1 cellular context compared by ENCODE assay signal in the genomic region with DNA sequence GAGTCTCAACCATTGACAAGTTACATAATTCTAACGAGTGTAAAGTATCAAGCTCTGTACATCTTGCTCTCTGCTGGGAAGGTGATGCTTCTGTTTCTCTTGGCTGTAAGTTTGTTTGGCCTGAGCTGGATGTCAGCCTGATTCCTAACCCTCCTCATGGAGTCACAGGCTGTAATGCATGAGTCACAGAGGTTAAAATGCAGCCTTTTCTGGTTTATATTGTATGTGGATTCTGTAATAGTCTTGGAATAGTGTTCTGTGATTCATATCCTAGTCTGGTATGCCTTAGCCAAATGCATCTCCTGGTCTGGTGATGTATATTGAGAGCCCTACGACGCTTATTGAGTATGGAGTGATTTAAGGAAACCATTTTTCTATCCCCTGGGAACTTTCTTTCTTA.
TF ChIP-seq lines count a peak whose summit lies in the region.

No MANE protein-coding gene starts in this region.

TF ChIP-seq in A549, 52 proteins besides CTCF, POLR2A, EP300 and RAD21 (continued from another document):
- TF ChIP-seq, protein P1, sequence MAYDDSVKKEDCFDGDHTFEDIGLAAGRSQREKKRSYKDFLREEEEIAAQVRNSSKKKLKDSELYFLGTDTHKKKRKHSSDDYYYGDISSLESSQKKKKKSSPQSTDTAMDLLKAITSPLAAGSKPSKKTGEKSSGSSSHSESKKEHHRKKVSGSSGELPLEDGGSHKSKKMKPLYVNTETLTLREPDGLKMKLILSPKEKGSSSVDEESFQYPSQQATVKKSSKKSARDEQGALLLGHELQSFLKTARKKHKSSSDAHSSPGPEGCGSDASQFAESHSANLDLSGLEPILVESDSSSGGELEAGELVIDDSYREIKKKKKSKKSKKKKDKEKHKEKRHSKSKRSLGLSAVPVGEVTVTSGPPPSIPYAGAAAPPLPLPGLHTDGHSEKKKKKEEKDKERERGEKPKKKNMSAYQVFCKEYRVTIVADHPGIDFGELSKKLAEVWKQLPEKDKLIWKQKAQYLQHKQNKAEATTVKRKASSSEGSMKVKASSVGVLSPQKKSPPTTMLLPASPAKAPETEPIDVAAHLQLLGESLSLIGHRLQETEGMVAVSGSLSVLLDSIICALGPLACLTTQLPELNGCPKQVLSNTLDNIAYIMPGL (CRISPR knock-in tag; IDR thresholded peaks at IDR 0.05; ENCODE audit: borderline replicate concordance), result no peak
- TF ChIP-seq, protein P2, sequence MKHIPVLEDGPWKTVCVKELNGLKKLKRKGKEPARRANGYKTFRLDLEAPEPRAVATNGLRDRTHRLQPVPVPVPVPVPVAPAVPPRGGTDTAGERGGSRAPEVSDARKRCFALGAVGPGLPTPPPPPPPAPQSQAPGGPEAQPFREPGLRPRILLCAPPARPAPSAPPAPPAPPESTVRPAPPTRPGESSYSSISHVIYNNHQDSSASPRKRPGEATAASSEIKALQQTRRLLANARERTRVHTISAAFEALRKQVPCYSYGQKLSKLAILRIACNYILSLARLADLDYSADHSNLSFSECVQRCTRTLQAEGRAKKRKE (CRISPR knock-in tag; IDR thresholded peaks at IDR 0.05; ENCODE audit: low read depth), result no peak
- no peak for TF ChIP-seq E2F6 (IDR thresholded peaks at IDR 0.05; ENCODE audit: borderline replicate concordance, low read depth)
- no peak for TF ChIP-seq CHD2 (IDR thresholded peaks at IDR 0.05; ENCODE audit: low read length, partially characterized antibody)
- TF ChIP-seq, protein P3, sequence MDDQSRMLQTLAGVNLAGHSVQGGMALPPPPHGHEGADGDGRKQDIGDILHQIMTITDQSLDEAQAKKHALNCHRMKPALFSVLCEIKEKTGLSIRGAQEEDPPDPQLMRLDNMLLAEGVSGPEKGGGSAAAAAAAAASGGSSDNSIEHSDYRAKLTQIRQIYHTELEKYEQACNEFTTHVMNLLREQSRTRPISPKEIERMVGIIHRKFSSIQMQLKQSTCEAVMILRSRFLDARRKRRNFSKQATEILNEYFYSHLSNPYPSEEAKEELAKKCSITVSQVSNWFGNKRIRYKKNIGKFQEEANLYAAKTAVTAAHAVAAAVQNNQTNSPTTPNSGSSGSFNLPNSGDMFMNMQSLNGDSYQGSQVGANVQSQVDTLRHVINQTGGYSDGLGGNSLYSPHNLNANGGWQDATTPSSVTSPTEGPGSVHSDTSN (IDR thresholded peaks at IDR 0.05), result no peak
